ENCODE assay signal across 21 cellular contexts in the genomic region with DNA sequence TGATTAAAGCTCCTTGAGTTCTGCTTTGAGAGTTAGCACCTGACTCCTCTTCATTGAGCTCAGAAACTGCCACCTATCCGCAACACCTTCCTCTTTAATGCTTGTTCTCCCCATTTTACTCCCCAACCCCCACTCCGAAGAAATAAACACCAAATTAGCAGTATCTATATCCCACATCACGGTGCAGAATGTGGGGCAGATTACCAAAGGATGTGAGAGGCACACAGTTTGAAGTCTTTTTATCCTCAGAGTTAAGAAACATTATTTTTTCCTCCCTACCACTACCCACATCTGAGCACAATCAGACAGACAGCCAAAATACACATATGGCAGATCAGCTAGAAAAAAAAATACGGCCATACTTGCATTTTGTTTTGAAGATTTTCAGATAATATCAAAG. TPM values are rescaled to one million over a fixed set of nuclear protein-coding genes. Genes with fewer than 3 reads are reported as not detected.
A peak's percentile ranks its signal among the peaks of the same experiment; 100 is the strongest.
DNase-seq lines count a peak whose midpoint lies in the region; ATAC-seq, FAIRE-seq and TF ChIP-seq lines count a peak whose summit lies in the region.
"Had no signal": no experiment of that assay in that cellular context is flagged by ENCODE, and none has a peak within 500 bp of the region (broad histone marks: within the 10 kb centered on the region; RNA-seq: fewer than 3 reads in every experiment).

No MANE protein-coding gene starts in this region.

- H3K9me3 ChIP-seq in thymus (ENCODE audit: control insufficient read depth) (no peaks in the 10 kb centered on the region), A673 (ENCODE audit: low read depth, low read length, poor library complexity, severe bottlenecking) (no peaks in the 10 kb centered on the region)
- H3K9me3 ChIP-seq: HAP-1 had no signal

- no TSS peak for BruUV-seq in A673 (replicated peaks; lab: Mats Ljungman, UMichigan)

- peak; percentile 64 for DNase-seq in activated naive CD4-positive, alpha-beta T cell treated with anti-CD3 and anti-CD28 coated beads, Interleukin-2, amount 10 ng/mL, durations not matched to agents 7 days and 5 days
- DNase-seq in activated naive CD4-positive, alpha-beta T cell treated with Interleukin-2 at 50 U/mL for 16 hours: no peak
- peak in 3 of 5 donors; percentile 26 to 51 (median 29) for DNase-seq in T-helper 1 cell
- DNase-seq in A673 (ENCODE audit: low spot score): no peak
- no peak for DNase-seq in urothelium cell line (ENCODE audit: low spot score)
- DNase-seq: activated CD4-positive, alpha-beta T cell treated with anti-CD3 and anti-CD28 coated beads for 1 hour; anterior cingulate cortex; cerebellar nuclear complex; DMS79 treated with DMSO at 0.1 percent for 48 hours; effector CD8-positive, alpha-beta T cell; glutamatergic neuron; NCI-H526 treated with DMSO at 0.1 percent for 48 hours; nephron progenitor cell; OCI-M1; posterior cingulate gyrus; SIG-M5; stimulated activated CD4-positive, alpha-beta T cell treated with anti-CD3 and anti-CD28 coated beads, Interleukin-2, amount 100 ng/mL, for 24 hours had no signal

- H3K4me3 Mint-ChIP-seq in activated naive CD4-positive, alpha-beta T cell treated with anti-CD3 and anti-CD28 coated beads, Interleukin-2, amount 10 ng/mL, durations not matched to agents 7 days and 5 days: peak overlapping the region; percentile 49
- peak overlapping the region; percentile 76 for H3K4me3 Mint-ChIP-seq in activated naive CD8-positive, alpha-beta T cell
- H3K4me3 Mint-ChIP-seq: nephron progenitor cell had no signal

- H3K9me3 Mint-ChIP-seq in activated naive CD4-positive, alpha-beta T cell treated with anti-CD3 and anti-CD28 coated beads, Interleukin-2, amount 10 ng/mL, durations not matched to agents 7 days and 5 days: no peaks in the 10 kb centered on the region
- H3K9me3 Mint-ChIP-seq in activated naive CD8-positive, alpha-beta T cell (ENCODE audit: low read depth): no peaks in the 10 kb centered on the region
- H3K9me3 Mint-ChIP-seq: nephron progenitor cell had no signal

- H3K27me3 ChIP-seq in thymus (ENCODE audit: control insufficient read depth, insufficient read depth): no peaks in the 10 kb centered on the region
- no peaks in the 10 kb centered on the region for H3K27me3 ChIP-seq in A673 (replicated peaks; ENCODE audit: insufficient read depth, low read depth, low read length, poor library complexity)

- H3K27ac ChIP-seq in thymus (ENCODE audit: low read depth) (no peak overlapping the region), A673 (ENCODE audit: low read depth, low read length, poor library complexity, severe bottlenecking) (no peak overlapping the region)

- peak overlapping the region; percentile 91 for H3K27ac Mint-ChIP-seq in activated naive CD4-positive, alpha-beta T cell treated with anti-CD3 and anti-CD28 coated beads, Interleukin-2, amount 10 ng/mL, durations not matched to agents 7 days and 5 days
- H3K27ac Mint-ChIP-seq in activated naive CD8-positive, alpha-beta T cell: peak overlapping the region; percentile 99
- H3K27ac Mint-ChIP-seq: nephron progenitor cell had no signal

- POLR2A ChIA-PET in A673 (lab: Charles Lee; ENCODE audit: low non-redundant PET): no interaction called here

- CTCF ChIA-PET in activated naive CD4-positive, alpha-beta T cell treated with anti-CD3 and anti-CD28 coated beads, Interleukin-2, amount 10 ng/mL, durations not matched to agents 7 days and 5 days (lab: Charles Lee): interaction anchor here (0.6 to 1.7 kb wide), 7 partner anchors 18 to 95 kb away, joined by 3 to 5 read pairs (median 4); a partner anchor contains a TSS
- CTCF ChIA-PET in A673 (lab: Charles Lee): no interaction called here

- intact Hi-C loops in A673 (cut with micrococcal nuclease; ENCODE audit: unreplicated experiment): no loop called here

- H3K36me3 ChIP-seq in thymus (ENCODE audit: control insufficient read depth, insufficient read depth): no peaks in the 10 kb centered on the region
- no peaks in the 10 kb centered on the region for H3K36me3 ChIP-seq in A673 (ENCODE audit: insufficient read depth, low read length, poor library complexity, severe bottlenecking)
- H3K36me3 ChIP-seq: HAP-1 had no signal

- FAIRE-seq in urothelium cell line (lab: Jason Lieb, UNC): no peak

- TF ChIP-seq CTCF in A673 (conservative IDR thresholded peaks at IDR 0.05; ENCODE audit: low read depth, low read length): no peak

- peaks cover 20% of the 10 kb centered on the region for H3K4me1 ChIP-seq in thymus (ENCODE audit: control insufficient read depth, insufficient read depth, low read length)
- no peaks in the 10 kb centered on the region for H3K4me1 ChIP-seq in A673 (ENCODE audit: insufficient read depth, low read length, poor library complexity, severe bottlenecking)
- H3K4me1 ChIP-seq: HAP-1 had no signal

- peaks cover 97% of the 10 kb centered on the region for H3K4me1 Mint-ChIP-seq in activated naive CD4-positive, alpha-beta T cell treated with anti-CD3 and anti-CD28 coated beads, Interleukin-2, amount 10 ng/mL, durations not matched to agents 7 days and 5 days
- peaks cover 92% of the 10 kb centered on the region for H3K4me1 Mint-ChIP-seq in activated naive CD8-positive, alpha-beta T cell (ENCODE audit: low read depth)
- H3K4me1 Mint-ChIP-seq: nephron progenitor cell had no signal

- WGBS in thymus: 9% methylated on average over 4 of the region's 4 CpGs

- no peak for ATAC-seq in HG03280 (IDR thresholded peaks at IDR 0.05; ENCODE audit: unreplicated experiment)

- H3K27me3 Mint-ChIP-seq in activated naive CD4-positive, alpha-beta T cell treated with anti-CD3 and anti-CD28 coated beads, Interleukin-2, amount 10 ng/mL, durations not matched to agents 7 days and 5 days: no peaks in the 10 kb centered on the region
- no peaks in the 10 kb centered on the region for H3K27me3 Mint-ChIP-seq in activated naive CD8-positive, alpha-beta T cell

- H3K4me3 ChIP-seq in thymus (ENCODE audit: low read length) (peak overlapping the region; percentile 20), A673 (ENCODE audit: low read depth, low read length, poor library complexity, severe bottlenecking) (no peak overlapping the region)
- H3K4me3 ChIP-seq: HAP-1 had no signal

- peaks cover 10% of the 10 kb centered on the region for H3K36me3 Mint-ChIP-seq in activated naive CD4-positive, alpha-beta T cell treated with anti-CD3 and anti-CD28 coated beads, Interleukin-2, amount 10 ng/mL, durations not matched to agents 7 days and 5 days
- peaks cover 14% of the 10 kb centered on the region for H3K36me3 Mint-ChIP-seq in activated naive CD8-positive, alpha-beta T cell

RNA-seq across cellular contexts. Expression of a gene that starts 26.1 kb away (rescaled TPM):
- polyA plus RNA-seq in thymus: 167 TPM
- total RNA-seq in A673 (2021): 4.2 and 7.7 TPM in 2 replicates

Comparison
In these comparisons a context has a peak if more than half of its experiments do, and no peak if none do; other contexts are left out.
1. DNase-seq: peak in activated naive CD4-positive, alpha-beta T cell treated with anti-CD3 and anti-CD28 coated beads, Interleukin-2, amount 10 ng/mL, durations not matched to agents 7 days and 5 days (single experiment) and T-helper 1 cell (3 of 5); none in activated naive CD4-positive, alpha-beta T cell treated with Interleukin-2 at 50 U/mL for 16 hours (single experiment), A673 (single experiment) and urothelium cell line (single experiment).